2 cellular contexts compared by ENCODE assay signal in the genomic region with DNA sequence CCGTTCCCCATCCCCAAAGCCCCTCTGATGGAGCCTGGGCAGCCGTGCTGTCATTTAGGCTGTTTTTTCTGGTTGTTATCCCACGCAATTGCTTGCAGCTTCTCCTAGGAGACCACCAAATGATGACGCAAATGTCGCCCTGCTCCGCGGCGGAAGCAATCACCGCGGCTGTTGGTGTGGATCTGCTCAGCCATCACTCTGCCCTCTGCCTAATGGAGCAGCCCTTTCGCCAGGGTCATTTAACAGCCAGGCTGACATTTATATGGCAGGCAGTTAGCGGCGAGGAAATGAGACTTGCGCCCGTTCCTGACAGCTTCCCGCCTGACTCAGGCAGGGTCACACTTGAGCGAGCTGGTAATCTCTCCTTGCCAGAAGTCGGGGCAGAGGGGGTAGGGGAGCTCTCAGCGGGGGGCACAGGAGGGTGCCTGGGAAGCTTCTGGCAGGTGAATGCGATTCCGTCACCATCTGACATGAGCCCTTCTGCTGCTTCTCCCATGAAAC.
TF ChIP-seq lines count a peak whose summit lies in the region.

No MANE protein-coding gene starts in this region.

TF ChIP-seq in SK-N-SH, 30 proteins besides CTCF, POLR2A, EP300 and RAD21 (continued from another document):
- TF ChIP-seq, protein P1, sequence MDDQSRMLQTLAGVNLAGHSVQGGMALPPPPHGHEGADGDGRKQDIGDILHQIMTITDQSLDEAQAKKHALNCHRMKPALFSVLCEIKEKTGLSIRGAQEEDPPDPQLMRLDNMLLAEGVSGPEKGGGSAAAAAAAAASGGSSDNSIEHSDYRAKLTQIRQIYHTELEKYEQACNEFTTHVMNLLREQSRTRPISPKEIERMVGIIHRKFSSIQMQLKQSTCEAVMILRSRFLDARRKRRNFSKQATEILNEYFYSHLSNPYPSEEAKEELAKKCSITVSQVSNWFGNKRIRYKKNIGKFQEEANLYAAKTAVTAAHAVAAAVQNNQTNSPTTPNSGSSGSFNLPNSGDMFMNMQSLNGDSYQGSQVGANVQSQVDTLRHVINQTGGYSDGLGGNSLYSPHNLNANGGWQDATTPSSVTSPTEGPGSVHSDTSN (IDR thresholded peaks at IDR 0.05) = no peak
- no peak for TF ChIP-seq RFX5 (IDR thresholded peaks at IDR 0.05; ENCODE audit: low read length)
TF ChIP-seq in SK-N-SH: peak in this region for 0.

TF ChIP-seq in SK-N-SH treated with all-trans-retinoic acid at 6 μM for 48 hours, 23 proteins besides CTCF, POLR2A, EP300 and RAD21 (continued from another document):
- TF ChIP-seq, protein P2, sequence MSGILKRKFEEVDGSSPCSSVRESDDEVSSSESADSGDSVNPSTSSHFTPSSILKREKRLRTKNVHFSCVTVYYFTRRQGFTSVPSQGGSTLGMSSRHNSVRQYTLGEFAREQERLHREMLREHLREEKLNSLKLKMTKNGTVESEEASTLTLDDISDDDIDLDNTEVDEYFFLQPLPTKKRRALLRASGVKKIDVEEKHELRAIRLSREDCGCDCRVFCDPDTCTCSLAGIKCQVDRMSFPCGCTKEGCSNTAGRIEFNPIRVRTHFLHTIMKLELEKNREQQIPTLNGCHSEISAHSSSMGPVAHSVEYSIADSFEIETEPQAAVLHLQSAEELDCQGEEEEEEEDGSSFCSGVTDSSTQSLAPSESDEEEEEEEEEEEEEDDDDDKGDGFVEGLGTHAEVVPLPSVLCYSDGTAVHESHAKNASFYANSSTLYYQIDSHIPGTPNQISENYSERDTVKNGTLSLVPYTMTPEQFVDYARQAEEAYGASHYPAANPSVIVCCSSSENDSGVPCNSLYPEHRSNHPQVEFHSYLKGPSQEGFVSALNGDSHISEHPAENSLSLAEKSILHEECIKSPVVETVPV (CRISPR knock-in tag; IDR thresholded peaks at IDR 0.05) = no peak
- TF ChIP-seq, protein P3, sequence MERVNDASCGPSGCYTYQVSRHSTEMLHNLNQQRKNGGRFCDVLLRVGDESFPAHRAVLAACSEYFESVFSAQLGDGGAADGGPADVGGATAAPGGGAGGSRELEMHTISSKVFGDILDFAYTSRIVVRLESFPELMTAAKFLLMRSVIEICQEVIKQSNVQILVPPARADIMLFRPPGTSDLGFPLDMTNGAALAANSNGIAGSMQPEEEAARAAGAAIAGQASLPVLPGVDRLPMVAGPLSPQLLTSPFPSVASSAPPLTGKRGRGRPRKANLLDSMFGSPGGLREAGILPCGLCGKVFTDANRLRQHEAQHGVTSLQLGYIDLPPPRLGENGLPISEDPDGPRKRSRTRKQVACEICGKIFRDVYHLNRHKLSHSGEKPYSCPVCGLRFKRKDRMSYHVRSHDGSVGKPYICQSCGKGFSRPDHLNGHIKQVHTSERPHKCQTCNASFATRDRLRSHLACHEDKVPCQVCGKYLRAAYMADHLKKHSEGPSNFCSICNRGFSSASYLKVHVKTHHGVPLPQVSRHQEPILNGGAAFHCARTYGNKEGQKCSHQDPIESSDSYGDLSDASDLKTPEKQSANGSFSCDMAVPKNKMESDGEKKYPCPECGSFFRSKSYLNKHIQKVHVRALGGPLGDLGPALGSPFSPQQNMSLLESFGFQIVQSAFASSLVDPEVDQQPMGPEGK (CRISPR knock-in tag; IDR thresholded peaks at IDR 0.05; ENCODE audit: borderline replicate concordance) = no peak
- no peak for TF ChIP-seq CSDC2 (CRISPR knock-in tag; IDR thresholded peaks at IDR 0.05)
- no peak for TF ChIP-seq ZNF70 (CRISPR knock-in tag; IDR thresholded peaks at IDR 0.05)
- TF ChIP-seq GLIS3 (CRISPR knock-in tag; IDR thresholded peaks at IDR 0.05) = no peak
- TF ChIP-seq SNAI2 (CRISPR knock-in tag; IDR thresholded peaks at IDR 0.05) = no peak
- no peak for TF ChIP-seq BACH2 (CRISPR knock-in tag; IDR thresholded peaks at IDR 0.05; ENCODE audit: borderline replicate concordance)
- TF ChIP-seq, protein P4, sequence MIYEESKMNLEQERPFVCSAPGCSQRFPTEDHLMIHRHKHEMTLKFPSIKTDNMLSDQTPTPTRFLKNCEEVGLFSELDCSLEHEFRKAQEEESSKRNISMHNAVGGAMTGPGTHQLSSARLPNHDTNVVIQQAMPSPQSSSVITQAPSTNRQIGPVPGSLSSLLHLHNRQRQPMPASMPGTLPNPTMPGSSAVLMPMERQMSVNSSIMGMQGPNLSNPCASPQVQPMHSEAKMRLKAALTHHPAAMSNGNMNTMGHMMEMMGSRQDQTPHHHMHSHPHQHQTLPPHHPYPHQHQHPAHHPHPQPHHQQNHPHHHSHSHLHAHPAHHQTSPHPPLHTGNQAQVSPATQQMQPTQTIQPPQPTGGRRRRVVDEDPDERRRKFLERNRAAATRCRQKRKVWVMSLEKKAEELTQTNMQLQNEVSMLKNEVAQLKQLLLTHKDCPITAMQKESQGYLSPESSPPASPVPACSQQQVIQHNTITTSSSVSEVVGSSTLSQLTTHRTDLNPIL (CRISPR knock-in tag; IDR thresholded peaks at IDR 0.05; ENCODE audit: low read depth) = no peak
- TF ChIP-seq, protein P5, sequence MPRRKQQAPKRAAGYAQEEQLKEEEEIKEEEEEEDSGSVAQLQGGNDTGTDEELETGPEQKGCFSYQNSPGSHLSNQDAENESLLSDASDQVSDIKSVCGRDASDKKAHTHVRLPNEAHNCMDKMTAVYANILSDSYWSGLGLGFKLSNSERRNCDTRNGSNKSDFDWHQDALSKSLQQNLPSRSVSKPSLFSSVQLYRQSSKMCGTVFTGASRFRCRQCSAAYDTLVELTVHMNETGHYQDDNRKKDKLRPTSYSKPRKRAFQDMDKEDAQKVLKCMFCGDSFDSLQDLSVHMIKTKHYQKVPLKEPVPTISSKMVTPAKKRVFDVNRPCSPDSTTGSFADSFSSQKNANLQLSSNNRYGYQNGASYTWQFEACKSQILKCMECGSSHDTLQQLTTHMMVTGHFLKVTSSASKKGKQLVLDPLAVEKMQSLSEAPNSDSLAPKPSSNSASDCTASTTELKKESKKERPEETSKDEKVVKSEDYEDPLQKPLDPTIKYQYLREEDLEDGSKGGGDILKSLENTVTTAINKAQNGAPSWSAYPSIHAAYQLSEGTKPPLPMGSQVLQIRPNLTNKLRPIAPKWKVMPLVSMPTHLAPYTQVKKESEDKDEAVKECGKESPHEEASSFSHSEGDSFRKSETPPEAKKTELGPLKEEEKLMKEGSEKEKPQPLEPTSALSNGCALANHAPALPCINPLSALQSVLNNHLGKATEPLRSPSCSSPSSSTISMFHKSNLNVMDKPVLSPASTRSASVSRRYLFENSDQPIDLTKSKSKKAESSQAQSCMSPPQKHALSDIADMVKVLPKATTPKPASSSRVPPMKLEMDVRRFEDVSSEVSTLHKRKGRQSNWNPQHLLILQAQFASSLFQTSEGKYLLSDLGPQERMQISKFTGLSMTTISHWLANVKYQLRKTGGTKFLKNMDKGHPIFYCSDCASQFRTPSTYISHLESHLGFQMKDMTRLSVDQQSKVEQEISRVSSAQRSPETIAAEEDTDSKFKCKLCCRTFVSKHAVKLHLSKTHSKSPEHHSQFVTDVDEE (CRISPR knock-in tag; IDR thresholded peaks at IDR 0.05) = no peak
- TF ChIP-seq OSR1 (CRISPR knock-in tag; IDR thresholded peaks at IDR 0.05) = no peak
- no peak for TF ChIP-seq ZFP3 (CRISPR knock-in tag; IDR thresholded peaks at IDR 0.05)
- no peak for TF ChIP-seq PPARA (CRISPR knock-in tag; IDR thresholded peaks at IDR 0.05; ENCODE audit: borderline replicate concordance)
- no peak for TF ChIP-seq ZNF8 (CRISPR knock-in tag; IDR thresholded peaks at IDR 0.05)
- TF ChIP-seq ISL1 (CRISPR knock-in tag; IDR thresholded peaks at IDR 0.05) = no peak
